In genomic region chr17:59332890-59333377, GRCh38 we compare ENCODE assay signal across 8 cellular contexts. TPM values are rescaled to one million over a fixed set of nuclear protein-coding genes. Genes with fewer than 3 reads are reported as not detected.
DNase-seq lines count a peak whose midpoint lies in the region; ATAC-seq and TF ChIP-seq lines count a peak whose summit lies in the region.

No MANE protein-coding gene starts in this region.

- H3K79me1 ChIP-seq in H9 (ENCODE audit: insufficient read depth, low read depth, low read length, poor library complexity, severe bottlenecking): no peaks in the 10 kb centered on the region

- H3K36me3 Mint-ChIP-seq in H9 (ENCODE audit: insufficient read depth in 1 of 3, low read depth in 3 of 3) (no peaks in the 10 kb centered on the region; a peak in 1 of 7 replicates), progenitor cell of endocrine pancreas (ENCODE audit: insufficient read depth) (no peaks in the 10 kb centered on the region)
- H3K36me3 Mint-ChIP-seq in activated CD8-positive, alpha-beta T cell treated with anti-CD3 and anti-CD28 coated beads for 36 hours (ENCODE audit: low read depth): no peaks in the 10 kb centered on the region

- no peak overlapping the region for H2BK5ac ChIP-seq in H9 (ENCODE audit: insufficient read length, low read length)

- peak overlapping the region; percentile 56 for H3K4me2 ChIP-seq in H9 (ENCODE audit: insufficient read depth, insufficient read length, low read length)

- no peak overlapping the region for H3K23ac ChIP-seq in H9 (ENCODE audit: insufficient read length, low read depth, low read length)

- H3K79me2 ChIP-seq in H9 (ENCODE audit: insufficient read depth, low read length): no peaks in the 10 kb centered on the region

- no peak overlapping the region for H3K56ac ChIP-seq in H9 (ENCODE audit: insufficient read length, low read depth, low read length)

- no peaks in the 10 kb centered on the region for H4K20me1 ChIP-seq in H9 (ENCODE audit: control insufficient read depth, insufficient read depth, insufficient read length)

- TF ChIP-seq CTCF in H9 (conservative IDR thresholded peaks at IDR 0.05): no peak
- TF ChIP-seq CTCF in activated CD8-positive, alpha-beta T cell treated with anti-CD3 and anti-CD28 coated beads for 36 hours (IDR thresholded peaks at IDR 0.05): no peak
- no peak for TF ChIP-seq CTCF in heart left ventricle (IDR thresholded peaks at IDR 0.05)
- TF ChIP-seq CTCF in progenitor cell of endocrine pancreas (IDR thresholded peaks at IDR 0.05; ENCODE audit: unreplicated experiment): no peak

- TF ChIP-seq POLR2A in heart left ventricle (IDR thresholded peaks at IDR 0.05): no peak

- no peak overlapping the region for H3K27ac ChIP-seq in H9 (ENCODE audit: insufficient read length, low read depth, low read length)
- H3K27ac ChIP-seq in heart left ventricle: peak overlapping the region; percentile 89 to 100 (median 97)

- no peak overlapping the region for H2AK5ac ChIP-seq in H9 (ENCODE audit: insufficient read length, low read length)

- DNase-seq in H9: no peak
- peak; percentile 20 for DNase-seq in activated CD8-positive, alpha-beta T cell treated with anti-CD3 and anti-CD28 coated beads for 36 hours
- peak in 3 of 5 donors; percentile 33 to 45 (median 45) for DNase-seq in heart left ventricle
- DNase-seq in progenitor cell of endocrine pancreas (ENCODE audit: low spot score, unreplicated experiment): no peak
- DNase-seq in NCI-H748 (lab: John Stamatoyannopoulos, UW; ENCODE audit: unreplicated experiment): no peak
- DNase-seq in DMS153 (lab: John Stamatoyannopoulos, UW): no peak

- no peak overlapping the region for H3K14ac ChIP-seq in H9 (ENCODE audit: insufficient read depth, low read length)

- no peak overlapping the region for H4K8ac ChIP-seq in H9 (replicated peaks; ENCODE audit: insufficient read length, low read depth, low read length)

- H2BK15ac ChIP-seq in H9 (ENCODE audit: low read depth, low read length): no peak overlapping the region

- H3K18ac ChIP-seq in H9 (ENCODE audit: insufficient read length, low read depth, low read length): no peak overlapping the region

- no peaks in the 10 kb centered on the region for H3K9me3 Mint-ChIP-seq in H9
- H3K9me3 Mint-ChIP-seq in activated CD8-positive, alpha-beta T cell treated with anti-CD3 and anti-CD28 coated beads for 36 hours: no peaks in the 10 kb centered on the region
- H3K9me3 Mint-ChIP-seq in progenitor cell of endocrine pancreas (ENCODE audit: low read depth): no peaks in the 10 kb centered on the region

- H4K5ac ChIP-seq in H9 (ENCODE audit: insufficient read length, low read depth, low read length): no peak overlapping the region

- peak overlapping the region in 1 of 3 experiments; percentile 38; a peak in 1 of 7 replicates for H3K27ac Mint-ChIP-seq in H9
- H3K27ac Mint-ChIP-seq in activated CD8-positive, alpha-beta T cell treated with anti-CD3 and anti-CD28 coated beads for 36 hours: peak overlapping the region; percentile 74
- peak overlapping the region; percentile 94 for H3K27ac Mint-ChIP-seq in progenitor cell of endocrine pancreas

- peaks cover 8% of the 10 kb centered on the region; the same call in 1 of the 2 replicates for H3K27me3 ChIP-seq in H9 (ENCODE audit: insufficient read depth, low read length)
- H3K27me3 ChIP-seq in heart left ventricle: no peaks in the 10 kb centered on the region

- no peak overlapping the region for H3T11ph ChIP-seq in H9 (ENCODE audit: low read length)

- peak overlapping the region; percentile 75 to 99 (median 96) for H3K4me3 ChIP-seq in heart left ventricle

- no peak overlapping the region for H2BK20ac ChIP-seq in H9 (ENCODE audit: low read depth, low read length, poor library complexity, severe bottlenecking)

- H3K4ac ChIP-seq in H9 (ENCODE audit: low read depth, low read length): no peak overlapping the region

- H4K91ac ChIP-seq in H9 (ENCODE audit: insufficient read length, low read depth, low read length): no peak overlapping the region

- no CpG with 5 or more reads among the region's 8 CpGs for WGBS in H9 (ENCODE audit: extremely low coverage, insufficient read length, low lambda C conversion rate)
- 2 to 8% (median 5%) methylated on average over 8 of the region's 8 CpGs for WGBS in heart left ventricle, 4 donors

- intact Hi-C loops in activated CD8-positive, alpha-beta T cell treated with anti-CD3 and anti-CD28 coated beads for 36 hours (cut with micrococcal nuclease): loop anchor here (5.0 kb wide), 1 partner anchor 39 kb away; no protein-coding TSS in a partner anchor
- intact Hi-C loops in heart left ventricle (cut with DNase I): loop anchor here in 9 of 10 donors (2.0 to 10.0 kb wide), 7 partner anchors 34 to 94 kb away; no protein-coding TSS in a partner anchor

- H2BK120ac ChIP-seq in H9 (ENCODE audit: low read depth, low read length, poor library complexity, severe bottlenecking): no peak overlapping the region

- peak overlapping the region; percentile 77 to 89 for H3K4me3 Mint-ChIP-seq in H9
- H3K4me3 Mint-ChIP-seq in activated CD8-positive, alpha-beta T cell treated with anti-CD3 and anti-CD28 coated beads for 36 hours: peak overlapping the region; percentile 86
- H3K4me3 Mint-ChIP-seq in progenitor cell of endocrine pancreas (ENCODE audit: low read depth): peak overlapping the region; percentile 96

- peaks cover 6% of the 10 kb centered on the region for H3K23me2 ChIP-seq in H9 (ENCODE audit: insufficient read length, low read depth, low read length, poor library complexity, severe bottlenecking)

- H3K9ac ChIP-seq in H9 (ENCODE audit: extremely low read depth, insufficient read length, low read length): no peak overlapping the region

- CTCF ChIA-PET in activated CD8-positive, alpha-beta T cell treated with anti-CD3 and anti-CD28 coated beads for 36 hours (lab: Charles Lee): interaction anchor here (0.7 to 2.7 kb wide), 9 partner anchors 22 to 155 kb away, joined by 3 to 8 read pairs (median 5); no protein-coding TSS in a partner anchor

- H2AFZ ChIP-seq in H9 (ENCODE audit: low read length): no peak overlapping the region

- no peaks in the 10 kb centered on the region for H3K9me3 ChIP-seq in H9 (ENCODE audit: control insufficient read depth, low read depth, low read length)
- no peaks in the 10 kb centered on the region for H3K9me3 ChIP-seq in heart left ventricle

- POLR2A ChIA-PET in activated CD8-positive, alpha-beta T cell treated with anti-CD3 and anti-CD28 coated beads for 36 hours (lab: Charles Lee): interaction anchor here (0.5 to 2.5 kb wide), 7 partner anchors 16 to 428 kb away, joined by 3 to 12 read pairs (median 3); partner anchors contain the start of gene CLTC

- H3K27me3 Mint-ChIP-seq in H9 (ENCODE audit: low read depth) (peaks cover 30% of the 10 kb centered on the region), progenitor cell of endocrine pancreas (no peaks in the 10 kb centered on the region)
- no peaks in the 10 kb centered on the region for H3K27me3 Mint-ChIP-seq in activated CD8-positive, alpha-beta T cell treated with anti-CD3 and anti-CD28 coated beads for 36 hours

- H3K4me1 ChIP-seq in H9 (ENCODE audit: insufficient read depth, low read length) (peaks cover 3% of the 10 kb centered on the region; the same call in 1 of the 2 replicates), heart left ventricle (peaks cover 6 to 85% (median 78%) of the 10 kb centered on the region in 12 donors)

- H3K36me3 ChIP-seq in heart left ventricle: peaks cover 0 to 3% (median 0%) of the 10 kb centered on the region in 9 donors

- no peak overlapping the region for H2BK12ac ChIP-seq in H9 (ENCODE audit: insufficient read length, low read depth, low read length)

- H3K4me1 Mint-ChIP-seq in H9 (peaks cover 34 to 39% of the 10 kb centered on the region in 2 experiments), progenitor cell of endocrine pancreas (ENCODE audit: low read depth) (peaks cover 65% of the 10 kb centered on the region)
- H3K4me1 Mint-ChIP-seq in activated CD8-positive, alpha-beta T cell treated with anti-CD3 and anti-CD28 coated beads for 36 hours (ENCODE audit: low read depth): peaks cover 60% of the 10 kb centered on the region

- ATAC-seq in activated CD8-positive, alpha-beta T cell treated with anti-CD3 and anti-CD28 coated beads for 36 hours: no peak
- ATAC-seq in heart left ventricle (peak in 2 of 4 donors; percentile 4 to 12), GM21576 (IDR thresholded peaks at IDR 0.05; ENCODE audit: unreplicated experiment) (no peak), GM19035 (IDR thresholded peaks at IDR 0.05; ENCODE audit: unreplicated experiment) (no peak)

RNA-seq across cellular contexts. Expression of gene YPEL2, which starts 1.5 kb away (rescaled TPM):
- total RNA-seq in H9 (2021) (0.98 and 1.1 TPM in 2 replicates), heart left ventricle (10 to 100 TPM; 14.9 to 65.5 (median 40.8) TPM), progenitor cell of endocrine pancreas (39.9 and 40.8 TPM in 2 replicates)
- total RNA-seq in activated CD8-positive, alpha-beta T cell treated with anti-CD3 and anti-CD28 coated beads for 36 hours: 1 to 10 TPM; 4.2 to 4.9 TPM
- polyA plus RNA-seq in heart left ventricle: 10 to 100 TPM; 11.6 to 15.4 TPM

Comparison
In these comparisons a context has a peak if more than half of its experiments do, and no peak if none do; other contexts are left out.
1. DNase-seq: peak in activated CD8-positive, alpha-beta T cell treated with anti-CD3 and anti-CD28 coated beads for 36 hours (single experiment) and heart left ventricle (3 of 5); none in H9 (single experiment), progenitor cell of endocrine pancreas (single experiment), NCI-H748 (single experiment) and DMS153 (single experiment).
2. Peak in every context shown above with its lines, with median percentiles within 50 percentile points of each other: H3K4me3 Mint-ChIP-seq.